8 cellular contexts compared by ENCODE assay signal in the genomic region with DNA sequence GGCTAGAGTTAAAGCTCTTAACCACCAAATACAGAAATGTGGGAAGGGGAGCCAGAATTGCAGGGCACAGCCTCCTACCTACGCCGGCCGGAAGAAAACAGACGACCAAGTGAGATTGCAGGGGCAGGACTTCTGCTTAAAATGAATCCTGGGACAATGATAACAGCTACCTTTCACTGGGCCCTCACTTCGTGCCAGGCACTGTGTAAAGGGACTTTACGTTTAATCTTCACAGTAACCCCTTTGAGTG. TPM values are rescaled to one million over a fixed set of nuclear protein-coding genes. Genes with fewer than 3 reads are reported as not detected.
DNase-seq lines count a peak whose midpoint lies in the region; ATAC-seq lines count a peak whose summit lies in the region.

A gene (minus strand): TSS at position 212 of the 250 bp plus-strand sequence. CDS start 6,746 bp downstream, outside the sequence.

- peak within 1 kb of the TSS; percentile 29 for H3K27ac ChIP-seq in iPS-20b (ENCODE audit: low read length)
- H3K27ac ChIP-seq in subcutaneous abdominal adipose tissue (ENCODE audit: low read depth, low read length): peak within 1 kb of the TSS; percentile 67

- peaks cover 11 to 13% of the 10 kb centered on the region in 2 donors for H3K36me3 Mint-ChIP-seq in activated naive CD4-positive, alpha-beta T cell treated with anti-CD3 and anti-CD28 coated beads, Interleukin-2, amount 50 U/mL, for 72 hours

- no peaks in the 10 kb centered on the region for H3K27me3 ChIP-seq in iPS-20b (ENCODE audit: insufficient read depth, low read length)
- no peaks in the 10 kb centered on the region for H3K27me3 ChIP-seq in subcutaneous abdominal adipose tissue (ENCODE audit: control insufficient read depth in 5 of 5, insufficient read depth in 4 of 5, low read length in 5 of 5)

- DNase-seq in NCI-H526 treated with DMSO at 0.1 percent for 48 hours (lab: John Stamatoyannopoulos, UW): peak; percentile 22
- DNase-seq in NCI-H526 (lab: John Stamatoyannopoulos, UW): no peak
- no peak for DNase-seq in activated naive CD4-positive, alpha-beta T cell treated with anti-CD3 and anti-CD28 coated beads, Interleukin-2, amount 50 U/mL, for 72 hours (ENCODE audit: low spot score in 2 of 2)
- DNase-seq in NCI-H345 (lab: John Stamatoyannopoulos, UW): no peak
- DNase-seq in posterior cingulate gyrus: no peak
- no peak for DNase-seq in GM19240 (ENCODE audit: insufficient read length, low spot score)

- H3K4me1 ChIP-seq in iPS-20b (ENCODE audit: insufficient read depth, low read length) (peaks cover 12% of the 10 kb centered on the region; the same call in 1 of the 2 replicates), subcutaneous abdominal adipose tissue (ENCODE audit: control insufficient read depth in 5 of 5, insufficient read depth in 5 of 5, low read length in 5 of 5) (peaks cover 0 to 68% (median 55%) of the 10 kb centered on the region in 5 donors)

- H3K9me3 ChIP-seq in iPS-20b (ENCODE audit: insufficient read depth, low read depth, low read length) (no peaks in the 10 kb centered on the region), subcutaneous abdominal adipose tissue (ENCODE audit: control insufficient read depth in 5 of 5, low read length in 5 of 5) (no peaks in the 10 kb centered on the region)

- H3K9ac ChIP-seq in iPS-20b (ENCODE audit: low read depth, low read length): peak within 1 kb of the TSS; percentile 75; the same call in 1 of the 2 replicates
- peak within 1 kb of the TSS; percentile 75 to 90 (median 86) for H3K9ac ChIP-seq in subcutaneous abdominal adipose tissue (ENCODE audit: low read length in 5 of 5)

- intact Hi-C loops in posterior cingulate gyrus (cut with DNase I): no loop called here

- no peaks in the 10 kb centered on the region for H3K9me3 Mint-ChIP-seq in activated naive CD4-positive, alpha-beta T cell treated with anti-CD3 and anti-CD28 coated beads, Interleukin-2, amount 50 U/mL, for 72 hours

- no peak for ATAC-seq in activated naive CD4-positive, alpha-beta T cell treated with anti-CD3 and anti-CD28 coated beads, Interleukin-2, amount 50 U/mL, for 72 hours

- H3K27ac Mint-ChIP-seq in activated naive CD4-positive, alpha-beta T cell treated with anti-CD3 and anti-CD28 coated beads, Interleukin-2, amount 50 U/mL, for 72 hours: peak within 1 kb of the TSS; percentile 96 to 97

- H3K36me3 ChIP-seq in iPS-20b (ENCODE audit: insufficient read depth, low read depth, low read length) (no peaks in the 10 kb centered on the region), subcutaneous abdominal adipose tissue (ENCODE audit: control insufficient read depth in 5 of 5, insufficient read depth in 5 of 5, low read length in 5 of 5) (no peaks in the 10 kb centered on the region)

- H3K4me3 ChIP-seq in iPS-20b (ENCODE audit: low read length) (peak within 1 kb of the TSS; percentile 71), subcutaneous abdominal adipose tissue (ENCODE audit: low read depth in 1 of 5, low read length in 5 of 5) (peak within 1 kb of the TSS; percentile 78 to 93 (median 81))

RNA-seq across cellular contexts. Expression of the gene that starts here (rescaled TPM):
- total RNA-seq in activated naive CD4-positive, alpha-beta T cell treated with anti-CD3 and anti-CD28 coated beads, Interleukin-2, amount 50 U/mL, for 72 hours: under 1 TPM in 1 of 2 donors, not detected in 1; 0.34 TPM
